Comparison of ENCODE assay signal across 13 cellular contexts in genomic region chr2:122960727-122961641, GRCh38.
DNase-seq lines count a peak whose midpoint lies in the region; ATAC-seq, FAIRE-seq and TF ChIP-seq lines count a peak whose summit lies in the region.
"Had no signal": no experiment of that assay in that cellular context is flagged by ENCODE, and none has a peak within 500 bp of the region (broad histone marks: within the 10 kb centered on the region; RNA-seq: fewer than 3 reads in every experiment).

No MANE protein-coding gene starts in this region.

- H3K27ac ChIP-seq in cardiac muscle cell: no peak overlapping the region
- H3K27ac ChIP-seq: esophagus muscularis mucosa, stomach had no signal

- intact Hi-C loops in Right ventricle myocardium superior (cut with DNase I): no loop called here

- no peaks in the 10 kb centered on the region for H3K27me3 Mint-ChIP-seq in activated T-helper 17 cell treated with anti-CD3 and anti-CD28 coated beads, Interleukin-2, amount 50 U/mL, for 72 hours
- H3K27me3 Mint-ChIP-seq: activated B cell treated with CpG ODN at 0.5 μM for 24 hours; activated naive CD8-positive, alpha-beta T cell had no signal

- no peaks in the 10 kb centered on the region for H3K4me1 ChIP-seq in cardiac muscle cell (ENCODE audit: low read depth)
- H3K4me1 ChIP-seq: esophagus muscularis mucosa, stomach had no signal

- no peaks in the 10 kb centered on the region for H3K36me3 ChIP-seq in cardiac muscle cell
- H3K36me3 ChIP-seq: esophagus muscularis mucosa, stomach had no signal

- H3K9me3 Mint-ChIP-seq in activated T-helper 17 cell treated with anti-CD3 and anti-CD28 coated beads, Interleukin-2, amount 50 U/mL, for 72 hours: peaks cover 7% of the 10 kb centered on the region

- DNase-seq in cardiac muscle cell (ENCODE audit: low read depth in 1 of 2, low spot score in 1 of 2) (peak in 1 of 2 donors; percentile 94), Right ventricle myocardium superior (no peak), NCI-H69 (lab: John Stamatoyannopoulos, UW) (peak; percentile 78), dermis blood vessel endothelial cell (peak; percentile 64), urothelium cell line (ENCODE audit: low spot score) (peak; percentile 60), GM12891 (ENCODE audit: insufficient read length, low spot score) (no peak)
- DNase-seq: activated B cell treated with CpG ODN at 0.5 μM for 24 hours; NK-92 treated with Interleukin-12 subunit alpha and Interleukin-12 subunit beta, amount 100 ng/mL, for 24 hours; stomach had no signal

- no peak overlapping the region for H3K27ac Mint-ChIP-seq in activated T-helper 17 cell treated with anti-CD3 and anti-CD28 coated beads, Interleukin-2, amount 50 U/mL, for 72 hours
- H3K27ac Mint-ChIP-seq: activated B cell treated with CpG ODN at 0.5 μM for 24 hours; activated naive CD8-positive, alpha-beta T cell had no signal

- peak; percentile 37 for TF ChIP-seq CTCF in cardiac muscle cell (IDR thresholded peaks at IDR 0.05; ENCODE audit: low read depth, low read length)

- TF ChIP-seq POLR2A in GM12891 (IDR thresholded peaks at IDR 0.05; ENCODE audit: low read depth, low read length) (no peak), GM18505 (IDR thresholded peaks at IDR 0.05; ENCODE audit: borderline replicate concordance, extremely low read depth, insufficient read depth, insufficient read length) (no peak)

- H3K4me3 Mint-ChIP-seq in activated T-helper 17 cell treated with anti-CD3 and anti-CD28 coated beads, Interleukin-2, amount 50 U/mL, for 72 hours: no peak overlapping the region
- H3K4me3 Mint-ChIP-seq: activated B cell treated with CpG ODN at 0.5 μM for 24 hours; activated naive CD8-positive, alpha-beta T cell had no signal

- no peaks in the 10 kb centered on the region for H3K36me3 Mint-ChIP-seq in activated T-helper 17 cell treated with anti-CD3 and anti-CD28 coated beads, Interleukin-2, amount 50 U/mL, for 72 hours (ENCODE audit: low read depth)
- H3K36me3 Mint-ChIP-seq: activated naive CD8-positive, alpha-beta T cell had no signal

- H3K4me1 Mint-ChIP-seq in activated T-helper 17 cell treated with anti-CD3 and anti-CD28 coated beads, Interleukin-2, amount 50 U/mL, for 72 hours: no peaks in the 10 kb centered on the region
- H3K4me1 Mint-ChIP-seq: activated B cell treated with CpG ODN at 0.5 μM for 24 hours had no signal

- no peak overlapping the region for H3K4me3 ChIP-seq in cardiac muscle cell
- H3K4me3 ChIP-seq: esophagus muscularis mucosa, stomach had no signal

- no peaks in the 10 kb centered on the region for H3K9me3 ChIP-seq in cardiac muscle cell (ENCODE audit: low read depth)
- H3K9me3 ChIP-seq: esophagus muscularis mucosa had no signal

- H3K27me3 ChIP-seq in cardiac muscle cell: no peaks in the 10 kb centered on the region
- H3K27me3 ChIP-seq: esophagus muscularis mucosa, stomach had no signal

- FAIRE-seq in urothelium cell line (lab: Jason Lieb, UNC): peak; percentile 67
- no peak for FAIRE-seq in GM12891 (lab: Jason Lieb, UNC)

- no peak for ATAC-seq in Right ventricle myocardium superior (ENCODE audit: poor library complexity)
- no peak for ATAC-seq in GM18505 (IDR thresholded peaks at IDR 0.05; ENCODE audit: unreplicated experiment)
- no peak for ATAC-seq in activated T-helper 17 cell treated with anti-CD3 and anti-CD28 coated beads, Interleukin-2, amount 50 U/mL, for 72 hours (replicated peaks)

TF ChIP-seq in GM12891, 5 proteins besides CTCF, POLR2A, EP300 and RAD21:
- TF ChIP-seq POU2F2 (IDR thresholded peaks at IDR 0.05; ENCODE audit: low read depth, low read length): no peak
- no peak for TF ChIP-seq PAX5 (IDR thresholded peaks at IDR 0.05; ENCODE audit: insufficient read depth, low read length, severe bottlenecking)
- no peak for TF ChIP-seq SPI1 (IDR thresholded peaks at IDR 0.05; ENCODE audit: low read depth, low read length)
- no peak for TF ChIP-seq TAF1 (IDR thresholded peaks at IDR 0.05; ENCODE audit: low read depth, low read length)
- no peak for TF ChIP-seq POLR2AphosphoS5 (IDR thresholded peaks at IDR 0.05; ENCODE audit: low read depth, low read length)

Comparison
In these comparisons a context has a peak if more than half of its experiments do, and no peak if none do; other contexts are left out.
1. DNase-seq: peak in NCI-H69 (single experiment), dermis blood vessel endothelial cell (single experiment) and urothelium cell line (single experiment); none in Right ventricle myocardium superior (single experiment) and GM12891 (single experiment).